8 cellular contexts compared by ENCODE assay signal in genomic region chr1:154962238-154962678, GRCh38. TPM values are rescaled to one million over a fixed set of nuclear protein-coding genes. Genes with fewer than 3 reads are reported as not detected.
DNase-seq lines count a peak whose midpoint lies in the region; ATAC-seq, FAIRE-seq and TF ChIP-seq lines count a peak whose summit lies in the region.

No MANE protein-coding gene starts in this region.

- no peaks in the 10 kb centered on the region for H3K27me3 ChIP-seq in prostate gland (replicated peaks; ENCODE audit: insufficient read depth)

- H3K9me3 Mint-ChIP-seq in glutamatergic neuron (ENCODE audit: unreplicated experiment), result peaks cover 6% of the 10 kb centered on the region

- H3K4me1 Mint-ChIP-seq in glutamatergic neuron (ENCODE audit: low read depth, unreplicated experiment), result peaks cover 10% of the 10 kb centered on the region

- no peak for TF ChIP-seq CTCF in WI38 (IDR thresholded peaks at IDR 0.05; ENCODE audit: low read depth, low read length)
- no peak for TF ChIP-seq CTCF in glutamatergic neuron (IDR thresholded peaks at IDR 0.05; ENCODE audit: partially characterized antibody, unreplicated experiment)
- TF ChIP-seq CTCF in prostate gland (IDR thresholded peaks at IDR 0.05), result no peak
- no peak for TF ChIP-seq CTCF in D721Med (IDR thresholded peaks at IDR 0.05; ENCODE audit: insufficient read depth, missing control alignments)

- H3K4me3 ChIP-seq in WI38 (ENCODE audit: low read depth, low read length), result peak overlapping the region; percentile 75
- peak overlapping the region; percentile 70 to 88 for H3K4me3 ChIP-seq in prostate gland

- no peak for TF ChIP-seq POLR2A in prostate gland (IDR thresholded peaks at IDR 0.05)

- no peaks in the 10 kb centered on the region for H3K9me3 ChIP-seq in prostate gland

- ATAC-seq in HG03066 (IDR thresholded peaks at IDR 0.05; ENCODE audit: low read depth, unreplicated experiment), result peak; percentile 18

- intact Hi-C loops in prostate gland (cut with DNase I), result loop anchor here (1.0 to 5.0 kb wide), 3 partner anchors 35 to 90 kb away; partner anchors contain the start of gene ADAM15

- H3K27ac ChIP-seq in prostate gland, result peak overlapping the region; percentile 98 to 99

- H3K27me3 Mint-ChIP-seq in glutamatergic neuron (ENCODE audit: unreplicated experiment), result no peaks in the 10 kb centered on the region

- H3K27ac Mint-ChIP-seq in glutamatergic neuron (ENCODE audit: unreplicated experiment), result peak overlapping the region; percentile 91

- 3% methylated on average over 16 of the region's 16 CpGs for WGBS in prostate gland

- peaks cover 16% of the 10 kb centered on the region for H3K4me1 ChIP-seq in prostate gland (replicated peaks)

- FAIRE-seq in D721Med (lab: Jason Lieb, UNC), result no peak

- H3K4me3 Mint-ChIP-seq in glutamatergic neuron (ENCODE audit: unreplicated experiment), result peak overlapping the region; percentile 91

- H3K36me3 ChIP-seq in prostate gland, result peaks cover 0 to 14% of the 10 kb centered on the region in 2 donors

- DNase-seq in NCI-H146 (lab: John Stamatoyannopoulos, UW), result peak; percentile 38
- DNase-seq in NCI-H146 treated with DMSO at 0.1 percent for 48 hours (lab: John Stamatoyannopoulos, UW; ENCODE audit: unreplicated experiment), result no peak
- DNase-seq in glutamatergic neuron, result no peak
- peak; percentile 50 for DNase-seq in prostate gland (ENCODE audit: low spot score)
- no peak for DNase-seq in DMS153 treated with DMSO at 0.1 percent for 48 hours (lab: John Stamatoyannopoulos, UW; ENCODE audit: unreplicated experiment)
- DNase-seq in D721Med (ENCODE audit: insufficient read length, low spot score), result no peak

- no peaks in the 10 kb centered on the region for H3K36me3 Mint-ChIP-seq in glutamatergic neuron (ENCODE audit: unreplicated experiment)

RNA-seq across cellular contexts. Expression of gene PYGO2, which starts 0.7 kb away (rescaled TPM):
- 32.7 TPM for total RNA-seq in glutamatergic neuron (ENCODE audit: unreplicated experiment)
- 10 to 100 TPM; 44.1 to 44.6 TPM for total RNA-seq in prostate gland

RNA-seq across cellular contexts. Expression of gene PBXIP1, which starts 6.4 kb away (rescaled TPM):
- total RNA-seq in glutamatergic neuron (ENCODE audit: unreplicated experiment) (29.9 TPM), prostate gland (100 to 1,000 TPM; 113 to 140 TPM)

RNA-seq across cellular contexts. Expression of gene SHC1, which starts 8.3 kb away (rescaled TPM):
- total RNA-seq in glutamatergic neuron (ENCODE audit: unreplicated experiment) (155 TPM), prostate gland (10 to 100 TPM; 85.0 to 97.2 TPM)

RNA-seq across cellular contexts. Expression of gene CKS1B, which starts 12.2 kb away (rescaled TPM):
- total RNA-seq in glutamatergic neuron (ENCODE audit: unreplicated experiment) (22.8 TPM), prostate gland (10 to 100 TPM; 33.5 to 47.5 TPM)

RNA-seq across cellular contexts. Expression of gene FLAD1, which starts 20.9 kb away (rescaled TPM):
- 68.8 TPM for total RNA-seq in glutamatergic neuron (ENCODE audit: unreplicated experiment)
- total RNA-seq in prostate gland, result 10 to 100 TPM; 31.5 to 35.3 TPM

Comparison
In these comparisons a context has a peak if more than half of its experiments do, and no peak if none do; other contexts are left out.
1. DNase-seq: peak in NCI-H146 (single experiment) and prostate gland (single experiment); none in NCI-H146 treated with DMSO at 0.1 percent for 48 hours (single experiment), glutamatergic neuron (single experiment), DMS153 treated with DMSO at 0.1 percent for 48 hours (single experiment) and D721Med (single experiment).